In the genomic region with DNA sequence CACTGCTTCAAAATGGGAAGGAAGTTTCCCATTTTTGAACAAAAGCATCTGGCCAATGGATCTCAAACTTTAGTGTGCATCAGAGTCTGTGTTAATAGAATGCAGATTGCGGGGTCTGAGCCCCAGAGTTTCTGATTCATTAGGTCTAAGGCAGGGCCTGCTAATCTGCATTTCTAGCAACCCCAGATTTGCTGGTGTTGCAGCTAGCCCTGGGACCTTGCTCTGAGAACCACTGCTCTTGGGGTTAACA, we compare ENCODE assay signal across 8 cellular contexts. TPM values are rescaled to one million over a fixed set of nuclear protein-coding genes. Genes with fewer than 3 reads are reported as not detected.
DNase-seq lines count a peak whose midpoint lies in the region; ATAC-seq and TF ChIP-seq lines count a peak whose summit lies in the region.

No MANE protein-coding gene starts in this region.

- H3K4me3 ChIP-seq in CD8-positive, alpha-beta memory T cell (ENCODE audit: low read length), result no peak overlapping the region
- no peak overlapping the region for H3K4me3 ChIP-seq in SU-DHL-6 (ENCODE audit: insufficient read depth, low read length, poor library complexity, severe bottlenecking)
- H3K4me3 ChIP-seq in naive thymus-derived CD4-positive, alpha-beta T cell (ENCODE audit: low read length), result no peak overlapping the region

- H3K27me3 ChIP-seq in CD8-positive, alpha-beta memory T cell (ENCODE audit: insufficient read depth, low read length, poor library complexity, severe bottlenecking), result no peaks in the 10 kb centered on the region
- H3K27me3 ChIP-seq in SU-DHL-6 (ENCODE audit: low read length), result no peaks in the 10 kb centered on the region
- H3K27me3 ChIP-seq in naive thymus-derived CD4-positive, alpha-beta T cell (ENCODE audit: control insufficient read depth in 2 of 2, insufficient read depth in 2 of 2, low read length in 2 of 2), result no peaks in the 10 kb centered on the region

- H3F3A ChIP-seq in SU-DHL-6 (ENCODE audit: insufficient read depth), result no peaks in the 10 kb centered on the region

- CTCF ChIA-PET in CD8-positive, alpha-beta memory T cell (lab: Charles Lee), result interaction anchor here (1.5 to 1.7 kb wide), 2 partner anchors 30 to 32 kb away, joined by 4 to 8 read pairs; partner anchors contain the start of gene USP3
- CTCF ChIA-PET in naive thymus-derived CD4-positive, alpha-beta T cell (lab: Charles Lee), result interaction anchor here (1.4 to 1.6 kb wide), 2 partner anchors 11 to 40 kb away, joined by 3 to 4 read pairs; no protein-coding TSS in a partner anchor

- H3K4me2 ChIP-seq in SU-DHL-6 (ENCODE audit: low read depth, low read length, poor library complexity, severe bottlenecking), result no peak overlapping the region

- POLR2A ChIA-PET in CD8-positive, alpha-beta memory T cell (lab: Charles Lee), result interaction anchor here (1.0 kb wide), 1 partner anchor 30 kb away, joined by 3 read pairs; no protein-coding TSS in a partner anchor
- POLR2A ChIA-PET in naive thymus-derived CD4-positive, alpha-beta T cell (lab: Charles Lee), result interaction anchor here (0.9 to 16.5 kb wide), 6 partner anchors 8 to 36 kb away, joined by 3 to 392 read pairs (median 4); partner anchors contain the start of gene USP3

- no peaks in the 10 kb centered on the region for H3K36me3 Mint-ChIP-seq in CD8-positive, alpha-beta memory T cell
- H3K36me3 Mint-ChIP-seq in naive thymus-derived CD4-positive, alpha-beta T cell, result no peaks in the 10 kb centered on the region

- peaks cover 20 to 54% (median 50%) of the 10 kb centered on the region in 3 donors for H3K4me1 Mint-ChIP-seq in CD8-positive, alpha-beta memory T cell
- peaks cover 31 to 70% (median 61%) of the 10 kb centered on the region in 7 donors for H3K4me1 Mint-ChIP-seq in naive thymus-derived CD4-positive, alpha-beta T cell

- no peaks in the 10 kb centered on the region for H3K9me3 Mint-ChIP-seq in CD8-positive, alpha-beta memory T cell
- peaks cover 0 to 2% (median 0%) of the 10 kb centered on the region in 11 donors for H3K9me3 Mint-ChIP-seq in naive thymus-derived CD4-positive, alpha-beta T cell

- H4K20me1 ChIP-seq in SU-DHL-6 (ENCODE audit: low read depth, low read length), result no peaks in the 10 kb centered on the region

- H3K9me2 ChIP-seq in SU-DHL-6 (replicated peaks; ENCODE audit: insufficient read depth, low read length), result no peaks in the 10 kb centered on the region

- peaks cover 38% of the 10 kb centered on the region for H3K4me1 ChIP-seq in CD8-positive, alpha-beta memory T cell (ENCODE audit: insufficient read depth, low read length)
- H3K4me1 ChIP-seq in naive thymus-derived CD4-positive, alpha-beta T cell (ENCODE audit: control insufficient read depth in 2 of 2, insufficient read depth in 2 of 2, low read length in 2 of 2), result peaks cover 6 to 39% of the 10 kb centered on the region in 2 donors

- H3K79me2 ChIP-seq in SU-DHL-6 (ENCODE audit: insufficient read depth, low read length), result no peaks in the 10 kb centered on the region

- no peak for TF ChIP-seq CTCF in SU-DHL-6 (IDR thresholded peaks at IDR 0.05; ENCODE audit: insufficient read depth, low read length, poor library complexity, severe bottlenecking)

- no peak overlapping the region for H3K9ac ChIP-seq in SU-DHL-6 (ENCODE audit: low read length)

- H3K27ac Mint-ChIP-seq in CD8-positive, alpha-beta memory T cell, result peak overlapping the region in 7 of 8 donors; percentile 74 to 98 (median 96)
- H3K27ac Mint-ChIP-seq in naive thymus-derived CD4-positive, alpha-beta T cell, result peak overlapping the region in 8 of 9 donors; percentile 86 to 98 (median 96)

- no peak overlapping the region for H2AFZ ChIP-seq in SU-DHL-6 (ENCODE audit: low read depth, low read length, severe bottlenecking)

- H3K9me3 ChIP-seq in CD8-positive, alpha-beta memory T cell (ENCODE audit: low read length), result no peaks in the 10 kb centered on the region
- no peaks in the 10 kb centered on the region for H3K9me3 ChIP-seq in SU-DHL-6 (ENCODE audit: insufficient read depth, low read length)
- H3K9me3 ChIP-seq in naive thymus-derived CD4-positive, alpha-beta T cell (ENCODE audit: control insufficient read depth in 2 of 3, low read length in 3 of 3), result no peaks in the 10 kb centered on the region

- intact Hi-C loops in naive thymus-derived CD4-positive, alpha-beta T cell (cut with micrococcal nuclease), result no loop called here

- H3K36me3 ChIP-seq in CD8-positive, alpha-beta memory T cell (ENCODE audit: insufficient read depth, low read length), result no peaks in the 10 kb centered on the region
- no peaks in the 10 kb centered on the region for H3K36me3 ChIP-seq in SU-DHL-6 (ENCODE audit: low read length)
- no peaks in the 10 kb centered on the region for H3K36me3 ChIP-seq in naive thymus-derived CD4-positive, alpha-beta T cell (ENCODE audit: control insufficient read depth in 2 of 3, insufficient read depth in 3 of 3, low read length in 3 of 3)

- no peaks in the 10 kb centered on the region for H3K27me3 Mint-ChIP-seq in CD8-positive, alpha-beta memory T cell
- H3K27me3 Mint-ChIP-seq in naive thymus-derived CD4-positive, alpha-beta T cell, result no peaks in the 10 kb centered on the region

- H3K27ac ChIP-seq in CD8-positive, alpha-beta memory T cell (ENCODE audit: low read depth, low read length), result no peak overlapping the region
- H3K27ac ChIP-seq in SU-DHL-6 (ENCODE audit: low read depth, low read length), result peak overlapping the region; percentile 59
- peak overlapping the region; percentile 50 for H3K27ac ChIP-seq in naive thymus-derived CD4-positive, alpha-beta T cell (ENCODE audit: low read depth, low read length)

- no peak for DNase-seq in CD8-positive, alpha-beta memory T cell
- DNase-seq in naive thymus-derived CD4-positive, alpha-beta T cell, result no peak
- DNase-seq in SKM-1 treated with dmso at 0.1 percent for 144 hours (lab: John Stamatoyannopoulos, UW; ENCODE audit: unreplicated experiment), result no peak

- H3K4me3 Mint-ChIP-seq in CD8-positive, alpha-beta memory T cell, result peak overlapping the region in 2 of 7 donors; percentile 66
- peak overlapping the region in 3 of 10 donors; percentile 63 to 72 (median 63) for H3K4me3 Mint-ChIP-seq in naive thymus-derived CD4-positive, alpha-beta T cell

- ATAC-seq in GM21529 (IDR thresholded peaks at IDR 0.05; ENCODE audit: unreplicated experiment) (peak; percentile 13), HG03095 (IDR thresholded peaks at IDR 0.05; ENCODE audit: unreplicated experiment) (no peak), GM19328 (IDR thresholded peaks at IDR 0.05; ENCODE audit: unreplicated experiment) (no peak), HG02885 (IDR thresholded peaks at IDR 0.05; ENCODE audit: poor library complexity, unreplicated experiment) (no peak)
- ATAC-seq in naive thymus-derived CD4-positive, alpha-beta T cell, result no peak

RNA-seq across cellular contexts. Expression of gene USP3, which starts 30.7 kb away (rescaled TPM):
- 10 to 100 TPM; 36.6 to 38.0 TPM for total RNA-seq in CD8-positive, alpha-beta memory T cell
- 50.7 TPM for polyA plus RNA-seq in CD8-positive, alpha-beta memory T cell
- 100 to 1,000 TPM in 4 of 5 experiments, 10 to 100 TPM in 1; 64.2 to 288 (median 155) TPM for total RNA-seq in naive thymus-derived CD4-positive, alpha-beta T cell
- 10 to 100 TPM; 53.3 to 62.8 TPM for polyA plus RNA-seq in naive thymus-derived CD4-positive, alpha-beta T cell
